ENCODE assay signal across 22 cellular contexts in genomic region chr12:122864894-122865253, GRCh38. TPM values are rescaled to one million over a fixed set of nuclear protein-coding genes. Genes with fewer than 3 reads are reported as not detected.
DNase-seq lines count a peak whose midpoint lies in the region; ATAC-seq, FAIRE-seq and TF ChIP-seq lines count a peak whose summit lies in the region.
"Had no signal": no experiment of that assay in that cellular context is flagged by ENCODE, and none has a peak within 500 bp of the region (broad histone marks: within the 10 kb centered on the region; RNA-seq: fewer than 3 reads in every experiment).

No MANE protein-coding gene starts in this region.

- TF ChIP-seq CTCF in liver (IDR thresholded peaks at IDR 0.05; ENCODE audit: low read depth, low read length, missing input control) = no peak
- TF ChIP-seq CTCF in HepG2 (CRISPR knock-in tag; IDR thresholded peaks at IDR 0.05) = no peak
- TF ChIP-seq CTCF in brain (conservative IDR thresholded peaks at IDR 0.05) = no peak
- no peak for TF ChIP-seq CTCF in upper lobe of right lung (IDR thresholded peaks at IDR 0.05)

- no peak for TF ChIP-seq POLR2A in HepG2 (IDR thresholded peaks at IDR 0.05; ENCODE audit: insufficient read depth in 1 of 2, low read depth in 2 of 2, low read length in 2 of 2)

- peak overlapping the region; percentile 78 to 91 for H3K27ac ChIP-seq in liver (ENCODE audit: low read depth in 1 of 2, low read length in 2 of 2)
- H3K27ac ChIP-seq in HepG2 (ENCODE audit: extremely low read length, insufficient read depth, low read length) = no peak overlapping the region
- H3K27ac ChIP-seq in upper lobe of right lung = no peak overlapping the region
- H3K27ac ChIP-seq: brain microvascular endothelial cell, gastrocnemius medialis, prostate gland had no signal

- H3K4me1 Mint-ChIP-seq in brain (peaks cover 16% of the 10 kb centered on the region), naive B cell (peaks cover 36 to 85% (median 71%) of the 10 kb centered on the region in 3 donors)
- H3K4me1 Mint-ChIP-seq in activated T-helper 17 cell treated with anti-CD3 and anti-CD28 coated beads, Interleukin-2, amount 50 U/mL, for 72 hours = no peaks in the 10 kb centered on the region

- BruUV-seq in HepG2 (replicated peaks; lab: Mats Ljungman, UMichigan) = no TSS peak

- ATAC-seq in HepG2 (no peak), naive B cell (ENCODE audit: low read depth in 2 of 2) (no peak), upper lobe of right lung (no peak), HG02642 (IDR thresholded peaks at IDR 0.05; ENCODE audit: poor library complexity, unreplicated experiment) (no peak)
- no peak for ATAC-seq in activated T-helper 17 cell treated with anti-CD3 and anti-CD28 coated beads, Interleukin-2, amount 50 U/mL, for 72 hours (replicated peaks)
- ATAC-seq: gastrocnemius medialis had no signal

- intact Hi-C loops in HepG2 (cut with micrococcal nuclease; ENCODE audit: unreplicated experiment) = no loop called here
- intact Hi-C loops in upper lobe of right lung (cut with DNase I) = no loop called here

- TF ChIP-seq RAD21 in liver (IDR thresholded peaks at IDR 0.05) = no peak
- no peak for TF ChIP-seq RAD21 in HepG2 (CRISPR knock-in tag; IDR thresholded peaks at IDR 0.05)

- peaks cover 31 to 93% (median 77%) of the 10 kb centered on the region in 4 donors for H3K4me1 ChIP-seq in liver (ENCODE audit: control insufficient read depth in 4 of 4, insufficient read depth in 4 of 4, low read length in 3 of 4)
- H3K4me1 ChIP-seq in HepG2 (ENCODE audit: insufficient read depth, low read length) = peaks cover 77% of the 10 kb centered on the region
- H3K4me1 ChIP-seq in upper lobe of right lung = peaks cover 16% of the 10 kb centered on the region

- no peak for FAIRE-seq in HepG2 (lab: Jason Lieb, UNC)

- CTCF ChIA-PET in HepG2 (lab: Yijun Ruan, JAX; ENCODE audit: low intra/inter-chr PET ratio, low total read pairs) = interaction anchor here (1.2 kb wide), 1 partner anchor 87 kb away, joined by 3 read pairs; no protein-coding TSS in a partner anchor

- H3K79me2 ChIP-seq in HepG2 (ENCODE audit: insufficient read depth, low read length) = no peaks in the 10 kb centered on the region

- in situ Hi-C loops in HepG2 (cut with HindIII; ENCODE audit: extremely low pct_ligation_motif_present, low pct_unique_long_range_greater_than_20kb) = loop anchor here (5.0 to 25.0 kb wide), 2 partner anchors 82 to 372 kb away; partner anchors contain the start of genes MPHOSPH9 and MTRFR

- TF ChIP-seq EP300 in HepG2 (IDR thresholded peaks at IDR 0.05; ENCODE audit: low read depth in 2 of 2, low read length in 2 of 2) (no peak), HepG2 (CRISPR knock-in tag; IDR thresholded peaks at IDR 0.05; ENCODE audit: borderline replicate concordance) (no peak)

- WGBS in liver = 35% methylated on average over 5 of the region's 5 CpGs
- WGBS in HepG2 (ENCODE audit: low lambda C conversion rate) = 78% methylated on average over 5 of the region's 5 CpGs

- H3K27me3 Mint-ChIP-seq in brain (no peaks in the 10 kb centered on the region), naive B cell (no peaks in the 10 kb centered on the region)
- no peaks in the 10 kb centered on the region for H3K27me3 Mint-ChIP-seq in activated T-helper 17 cell treated with anti-CD3 and anti-CD28 coated beads, Interleukin-2, amount 50 U/mL, for 72 hours
- H3K27me3 Mint-ChIP-seq: activated CD4-positive, alpha-beta T cell treated with anti-CD3 and anti-CD28 coated beads, Interleukin-2, amount 10 ng/mL, durations not matched to agents 7 days and 5 days had no signal

- H3K4me3 Mint-ChIP-seq in brain = no peak overlapping the region
- H3K4me3 Mint-ChIP-seq in naive B cell = peak overlapping the region in 2 of 8 donors; percentile 48 to 63
- H3K4me3 Mint-ChIP-seq in activated T-helper 17 cell treated with anti-CD3 and anti-CD28 coated beads, Interleukin-2, amount 50 U/mL, for 72 hours = no peak overlapping the region
- H3K4me3 Mint-ChIP-seq: activated CD4-positive, alpha-beta T cell treated with anti-CD3 and anti-CD28 coated beads, Interleukin-2, amount 10 ng/mL, durations not matched to agents 7 days and 5 days; H9 had no signal

- H2AFZ ChIP-seq in HepG2 (ENCODE audit: low read length) = no peak overlapping the region

- no peak overlapping the region for H3K4me3 ChIP-seq in liver (ENCODE audit: low read depth in 1 of 3, low read length in 3 of 3)
- H3K4me3 ChIP-seq in HepG2 (replicated peaks in 1 of 3; ENCODE audit: insufficient read depth in 1 of 3, low read depth in 2 of 3, low read length in 3 of 3) = no peak overlapping the region
- no peak overlapping the region for H3K4me3 ChIP-seq in upper lobe of right lung
- H3K4me3 ChIP-seq: gastrocnemius medialis, lung, prostate gland, spleen had no signal

- DNase-seq in HepG2 (ENCODE audit: low spot score) (no peak), naive B cell (no peak), upper lobe of right lung (peak; percentile 28), AG08396 (ENCODE audit: low spot score) (no peak)
- DNase-seq: activated CD4-positive, alpha-beta T cell treated with anti-CD3 and anti-CD28 coated beads, Interleukin-2, amount 10 ng/mL, durations not matched to agents 7 days and 5 days; activated naive CD4-positive, alpha-beta T cell treated with anti-CD3 and anti-CD28 coated beads, Interleukin-2, amount 50 U/mL, for 16 hours; activated T-cell treated with anti-CD3 and anti-CD28 coated beads for 4 hours; brain microvascular endothelial cell; dermis blood vessel endothelial cell; gastrocnemius medialis; H9; KBM-7; MV-4-11; NCI-H1930; NCI-H446 treated with DMSO at 0.1 percent for 48 hours had no signal

- peak overlapping the region in 3 of 5 experiments; percentile 45 to 76 (median 51) for H3K27ac Mint-ChIP-seq in brain
- H3K27ac Mint-ChIP-seq in naive B cell = peak overlapping the region in 4 of 6 donors; percentile 2 to 83 (median 70)
- H3K27ac Mint-ChIP-seq in activated T-helper 17 cell treated with anti-CD3 and anti-CD28 coated beads, Interleukin-2, amount 50 U/mL, for 72 hours = no peak overlapping the region
- H3K27ac Mint-ChIP-seq: activated CD4-positive, alpha-beta T cell treated with anti-CD3 and anti-CD28 coated beads, Interleukin-2, amount 10 ng/mL, durations not matched to agents 7 days and 5 days; H9 had no signal

- H3K4me2 ChIP-seq in HepG2 (ENCODE audit: low read depth, low read length) = no peak overlapping the region

- POLR2A ChIA-PET in HepG2 (lab: Yijun Ruan, JAX) = interaction anchor here (0.5 to 1.1 kb wide), 2 partner anchors 23 to 109 kb away, joined by 3 to 4 read pairs; no protein-coding TSS in a partner anchor

- H4K20me1 ChIP-seq in HepG2 (ENCODE audit: insufficient read depth, low read length) = no peaks in the 10 kb centered on the region

- H3K36me3 ChIP-seq in liver (ENCODE audit: control insufficient read depth in 4 of 4, insufficient read depth in 3 of 4, low read depth in 1 of 4, low read length in 3 of 4) (peaks cover 0 to 15% (median 4%) of the 10 kb centered on the region in 4 donors), HepG2 (replicated peaks in 1 of 2; ENCODE audit: control insufficient read depth in 1 of 2, insufficient read depth in 2 of 2, low read length in 2 of 2) (peaks cover 1 to 3% of the 10 kb centered on the region in 2 experiments; a peak in 2 of 5 replicates), upper lobe of right lung (peaks cover 50% of the 10 kb centered on the region)

- H3K36me3 Mint-ChIP-seq in brain = peaks cover 35% of the 10 kb centered on the region
- H3K36me3 Mint-ChIP-seq in naive B cell = peaks cover 0 to 9% of the 10 kb centered on the region in 2 donors
- H3K36me3 Mint-ChIP-seq in activated T-helper 17 cell treated with anti-CD3 and anti-CD28 coated beads, Interleukin-2, amount 50 U/mL, for 72 hours (ENCODE audit: low read depth) = peaks cover 48% of the 10 kb centered on the region

- H3K9me3 Mint-ChIP-seq in brain (no peaks in the 10 kb centered on the region), naive B cell (no peaks in the 10 kb centered on the region)
- no peaks in the 10 kb centered on the region for H3K9me3 Mint-ChIP-seq in activated T-helper 17 cell treated with anti-CD3 and anti-CD28 coated beads, Interleukin-2, amount 50 U/mL, for 72 hours
- H3K9me3 Mint-ChIP-seq: activated CD4-positive, alpha-beta T cell treated with anti-CD3 and anti-CD28 coated beads, Interleukin-2, amount 10 ng/mL, durations not matched to agents 7 days and 5 days; H9 had no signal

- H3K9ac ChIP-seq in liver (ENCODE audit: low read depth in 1 of 2, low read length in 2 of 2) (no peak overlapping the region), HepG2 (ENCODE audit: insufficient read depth, low read depth, low read length) (no peak overlapping the region)

- H3K27me3 ChIP-seq in liver (ENCODE audit: control insufficient read depth in 4 of 4, insufficient read depth in 4 of 4, low read length in 3 of 4) = no peaks in the 10 kb centered on the region
- no peaks in the 10 kb centered on the region for H3K27me3 ChIP-seq in HepG2 (ENCODE audit: control insufficient read depth in 1 of 2, insufficient read depth in 2 of 2, low read length in 2 of 2)
- H3K27me3 ChIP-seq in upper lobe of right lung = no peaks in the 10 kb centered on the region
- H3K27me3 ChIP-seq: brain microvascular endothelial cell, gastrocnemius medialis, spleen had no signal

- H3K9me3 ChIP-seq in liver (ENCODE audit: control insufficient read depth in 4 of 4, low read length in 3 of 4) = no peaks in the 10 kb centered on the region
- H3K9me3 ChIP-seq in HepG2 (ENCODE audit: low read length) = no peaks in the 10 kb centered on the region
- no peaks in the 10 kb centered on the region for H3K9me3 ChIP-seq in upper lobe of right lung
- H3K9me3 ChIP-seq: gastrocnemius medialis, prostate gland, spleen had no signal

RNA-seq across cellular contexts. Expression of gene HIP1R, which starts 29.6 kb away (rescaled TPM):
- total RNA-seq in liver (10 to 100 TPM; 18.3 to 52.5 TPM), HepG2 (2016; rRNA removed; fragmentation: Illumina TruSeq; extraction: Trizol) (8.2 and 18.4 TPM in 2 replicates), upper lobe of right lung (33.0 TPM)
- polyA plus RNA-seq in liver (10 to 100 TPM; 12.4 to 15.8 TPM), HepG2 (2011; rRNA removed) (25.5 and 36.0 TPM in 2 replicates), brain (ENCODE audit: insufficient read depth, low read depth, low replicate concordance) (66.9 TPM), naive B cell (ENCODE audit: low read depth in 6 of 6) (10 to 100 TPM; 33.8 to 91.3 (median 38.4) TPM)
- 2.2 and 2.5 TPM in 2 replicates for total RNA-seq in HepG2 (2016; cell fraction: cytosol; rRNA removed; fragmentation: Illumina TruSeq; extraction: Trizol; ENCODE audit: low read depth)
- total RNA-seq in HepG2 (2016; cell fraction: insoluble cytoplasmic fraction; rRNA removed; fragmentation: Illumina TruSeq; extraction: Trizol) = 6.5 and 17.6 TPM in 2 replicates
- total RNA-seq in HepG2 (2016; cell fraction: membrane; rRNA removed; fragmentation: Illumina TruSeq; extraction: Trizol) = 4.3 and 5.1 TPM in 2 replicates
- 19.5 and 20.1 TPM in 2 replicates for total RNA-seq in HepG2 (2016; cell fraction: nucleus; rRNA removed; fragmentation: Illumina TruSeq; extraction: Trizol)
- 5.2 and 9.3 TPM in 2 replicates for polyA plus RNA-seq in HepG2 (2011; cell fraction: cytosol; rRNA removed)
- polyA plus RNA-seq in HepG2 (2011; cell fraction: nucleus; rRNA removed) = 174 and 222 TPM in 2 replicates
- 10.1 and 13.1 TPM in 2 replicates for polyA plus RNA-seq in HepG2 (2012)
- polyA plus RNA-seq in HepG2 (2016; cell fraction: cytosol; fragmentation: Illumina TruSeq; extraction: Trizol; ENCODE audit: low read depth) = 0.78 and 1.1 TPM in 2 replicates
- polyA plus RNA-seq in HepG2 (2016; cell fraction: insoluble cytoplasmic fraction; fragmentation: Illumina TruSeq; extraction: Trizol; ENCODE audit: low read depth) = 6.1 and 6.5 TPM in 2 replicates
- polyA plus RNA-seq in HepG2 (2016; cell fraction: membrane; fragmentation: Illumina TruSeq; extraction: Trizol; ENCODE audit: low read depth) = 2.0 and 2.2 TPM in 2 replicates
- 42.8 and 47.4 TPM in 2 replicates for polyA plus RNA-seq in HepG2 (2016; cell fraction: nucleus; fragmentation: Illumina TruSeq; extraction: Trizol; ENCODE audit: insufficient read depth, low read depth)
- polyA minus RNA-seq in HepG2 (2011; rRNA and poly(A)+ RNA removed; ENCODE audit: low replicate concordance) = 51.3 and 57.2 TPM in 2 replicates
- polyA minus RNA-seq in HepG2 (2011; cell fraction: cytosol; rRNA and poly(A)+ RNA removed) = 5.3 and 6.5 TPM in 2 replicates
- polyA minus RNA-seq in HepG2 (2011; cell fraction: nucleus; rRNA and poly(A)+ RNA removed) = 28.3 and 30.6 TPM in 2 replicates
- total RNA-seq in activated T-helper 17 cell treated with anti-CD3 and anti-CD28 coated beads, Interleukin-2, amount 50 U/mL, for 72 hours = 10 to 100 TPM; 14.7 to 23.3 TPM

RNA-seq across cellular contexts. Expression of gene VPS37B, which starts 31.1 kb away (rescaled TPM):
- 1 to 10 TPM; 4.4 to 6.8 TPM for total RNA-seq in liver
- polyA plus RNA-seq in liver = 1 to 10 TPM; 2.3 to 3.2 TPM
- total RNA-seq in HepG2 (2016; rRNA removed; fragmentation: Illumina TruSeq; extraction: Trizol) = 5.3 TPM in 2 replicates
- 1.5 and 1.6 TPM in 2 replicates for total RNA-seq in HepG2 (2016; cell fraction: cytosol; rRNA removed; fragmentation: Illumina TruSeq; extraction: Trizol; ENCODE audit: low read depth)
- total RNA-seq in HepG2 (2016; cell fraction: insoluble cytoplasmic fraction; rRNA removed; fragmentation: Illumina TruSeq; extraction: Trizol) = 4.0 and 5.3 TPM in 2 replicates
- 5.1 and 5.2 TPM in 2 replicates for total RNA-seq in HepG2 (2016; cell fraction: membrane; rRNA removed; fragmentation: Illumina TruSeq; extraction: Trizol)
- total RNA-seq in HepG2 (2016; cell fraction: nucleus; rRNA removed; fragmentation: Illumina TruSeq; extraction: Trizol) = 3.6 and 4.5 TPM in 2 replicates
- 4.6 and 4.8 TPM in 2 replicates for polyA plus RNA-seq in HepG2 (2011; rRNA removed)
- polyA plus RNA-seq in HepG2 (2011; cell fraction: cytosol; rRNA removed) = 7.4 and 7.7 TPM in 2 replicates
- 7.8 and 10.1 TPM in 2 replicates for polyA plus RNA-seq in HepG2 (2011; cell fraction: nucleus; rRNA removed)
- polyA plus RNA-seq in HepG2 (2012) = 4.7 and 5.8 TPM in 2 replicates
- polyA plus RNA-seq in HepG2 (2016; cell fraction: cytosol; fragmentation: Illumina TruSeq; extraction: Trizol; ENCODE audit: low read depth) = 1.9 and 2.0 TPM in 2 replicates
- polyA plus RNA-seq in HepG2 (2016; cell fraction: insoluble cytoplasmic fraction; fragmentation: Illumina TruSeq; extraction: Trizol; ENCODE audit: low read depth) = 6.9 and 8.5 TPM in 2 replicates
- polyA plus RNA-seq in HepG2 (2016; cell fraction: membrane; fragmentation: Illumina TruSeq; extraction: Trizol; ENCODE audit: low read depth) = 4.4 and 4.6 TPM in 2 replicates
- polyA plus RNA-seq in HepG2 (2016; cell fraction: nucleus; fragmentation: Illumina TruSeq; extraction: Trizol; ENCODE audit: insufficient read depth, low read depth) = 8.1 and 10.3 TPM in 2 replicates
- polyA minus RNA-seq in HepG2 (2011; rRNA and poly(A)+ RNA removed; ENCODE audit: low replicate concordance) = 7.0 and 9.7 TPM in 2 replicates
- 6.2 and 6.3 TPM in 2 replicates for polyA minus RNA-seq in HepG2 (2011; cell fraction: cytosol; rRNA and poly(A)+ RNA removed)
- 8.0 and 8.7 TPM in 2 replicates for polyA minus RNA-seq in HepG2 (2011; cell fraction: nucleus; rRNA and poly(A)+ RNA removed)
- polyA plus RNA-seq in brain (ENCODE audit: insufficient read depth, low read depth, low replicate concordance) = 17.2 TPM
- polyA plus RNA-seq in naive B cell (ENCODE audit: low read depth in 6 of 6) = 10 to 100 TPM; 43.4 to 60.9 (median 52.2) TPM
- total RNA-seq in upper lobe of right lung = 36.3 TPM
- total RNA-seq in activated T-helper 17 cell treated with anti-CD3 and anti-CD28 coated beads, Interleukin-2, amount 50 U/mL, for 72 hours = 10 to 100 TPM; 10.5 to 17.0 TPM

Comparison
In these comparisons a context has a peak if more than half of its experiments do, and no peak if none do; other contexts are left out.
1. H3K27ac ChIP-seq: peak in liver (2 of 2); none in HepG2 (single experiment) and upper lobe of right lung (single experiment).